Comparison of ENCODE assay signal across 9 cellular contexts in genomic region chr4:87270144-87270543, GRCh38. TPM values are rescaled to one million over a fixed set of nuclear protein-coding genes. Genes with fewer than 3 reads are reported as not detected.
DNase-seq lines count a peak whose midpoint lies in the region; ATAC-seq, FAIRE-seq and TF ChIP-seq lines count a peak whose summit lies in the region.
"Had no signal": no experiment of that assay in that cellular context is flagged by ENCODE, and none has a peak within 500 bp of the region (broad histone marks: within the 10 kb centered on the region; RNA-seq: fewer than 3 reads in every experiment).

No MANE protein-coding gene starts in this region.

- intact Hi-C loops in activated CD4-positive, alpha-beta memory T cell treated with anti-CD3 and anti-CD28 coated beads for 36 hours (cut with micrococcal nuclease), result loop anchor here (2.0 kb wide), 1 partner anchor 195 kb away; no protein-coding TSS in a partner anchor

- H3K36me3 ChIP-seq in astrocyte (ENCODE audit: insufficient read depth, low read length), result no peaks in the 10 kb centered on the region
- no peaks in the 10 kb centered on the region for H3K36me3 ChIP-seq in effector memory CD4-positive, alpha-beta T cell (ENCODE audit: control insufficient read depth, insufficient read depth, low read length)

- no peak overlapping the region for H3K27ac ChIP-seq in astrocyte (ENCODE audit: low read depth, low read length)
- no peak overlapping the region for H3K27ac ChIP-seq in effector memory CD4-positive, alpha-beta T cell (ENCODE audit: insufficient read depth, low read length, poor library complexity, severe bottlenecking)

- no peak overlapping the region for H3K4me3 Mint-ChIP-seq in astrocyte (ENCODE audit: unreplicated experiment)
- H3K4me3 Mint-ChIP-seq in stimulated activated effector memory CD8-positive, alpha-beta T cell treated with anti-CD3 and anti-CD28 coated beads, Interleukin-12 subunit alpha, Interleukin-12 subunit beta, amount 100 ng/mL, for 72 hours, result no peak overlapping the region
- no peak overlapping the region for H3K4me3 Mint-ChIP-seq in activated CD4-positive, alpha-beta memory T cell treated with anti-CD3 and anti-CD28 coated beads for 36 hours

- H3K4me1 Mint-ChIP-seq in astrocyte (ENCODE audit: low read depth, unreplicated experiment), result no peaks in the 10 kb centered on the region
- no peaks in the 10 kb centered on the region for H3K4me1 Mint-ChIP-seq in stimulated activated effector memory CD8-positive, alpha-beta T cell treated with anti-CD3 and anti-CD28 coated beads, Interleukin-12 subunit alpha, Interleukin-12 subunit beta, amount 100 ng/mL, for 72 hours
- H3K4me1 Mint-ChIP-seq in activated CD4-positive, alpha-beta memory T cell treated with anti-CD3 and anti-CD28 coated beads for 36 hours (ENCODE audit: low read depth), result no peaks in the 10 kb centered on the region

- no peak overlapping the region for H3K4me3 ChIP-seq in astrocyte (ENCODE audit: insufficient read depth, low read depth, low read length)
- no peak overlapping the region for H3K4me3 ChIP-seq in effector memory CD4-positive, alpha-beta T cell (ENCODE audit: insufficient read depth, low read depth, low read length, poor library complexity, severe bottlenecking)

- no peak overlapping the region for H2AFZ ChIP-seq in astrocyte (ENCODE audit: low read depth, low read length)

- H3K9ac ChIP-seq in astrocyte (ENCODE audit: low read length), result no peak overlapping the region

- no peaks in the 10 kb centered on the region for H3K79me2 ChIP-seq in astrocyte (ENCODE audit: insufficient read depth, low read length)

- peaks cover 7% of the 10 kb centered on the region for H3K27me3 Mint-ChIP-seq in astrocyte (ENCODE audit: low read depth, unreplicated experiment)
- peaks cover 6% of the 10 kb centered on the region for H3K27me3 Mint-ChIP-seq in activated CD4-positive, alpha-beta memory T cell treated with anti-CD3 and anti-CD28 coated beads for 36 hours

- H3K36me3 Mint-ChIP-seq in astrocyte (ENCODE audit: low read depth, unreplicated experiment), result no peaks in the 10 kb centered on the region
- H3K36me3 Mint-ChIP-seq in stimulated activated effector memory CD8-positive, alpha-beta T cell treated with anti-CD3 and anti-CD28 coated beads, Interleukin-12 subunit alpha, Interleukin-12 subunit beta, amount 100 ng/mL, for 72 hours, result no peaks in the 10 kb centered on the region
- H3K36me3 Mint-ChIP-seq in activated CD4-positive, alpha-beta memory T cell treated with anti-CD3 and anti-CD28 coated beads for 36 hours, result no peaks in the 10 kb centered on the region

- no peaks in the 10 kb centered on the region for H3K4me1 ChIP-seq in astrocyte (ENCODE audit: insufficient read depth, low read length)
- no peaks in the 10 kb centered on the region for H3K4me1 ChIP-seq in effector memory CD4-positive, alpha-beta T cell (ENCODE audit: control insufficient read depth, insufficient read depth, low read length, poor library complexity, severe bottlenecking)
- H3K4me1 ChIP-seq: Caco-2 had no signal

- ATAC-seq in left lobe of liver, result peak; percentile 97
- no peak for ATAC-seq in stimulated activated effector memory CD8-positive, alpha-beta T cell treated with anti-CD3 and anti-CD28 coated beads, Interleukin-12 subunit alpha, Interleukin-12 subunit beta, amount 100 ng/mL, for 72 hours

- peak; percentile 51 for DNase-seq in NCI-H510A treated with DMSO at 0.1 percent for 48 hours (lab: John Stamatoyannopoulos, UW)
- no peak for DNase-seq in NCI-H510A (lab: John Stamatoyannopoulos, UW)
- DNase-seq in NCI-H1092 treated with DMSO at 0.1 percent for 48 hours (lab: John Stamatoyannopoulos, UW), result peak; percentile 46
- peak; percentile 23 for DNase-seq in astrocyte (ENCODE audit: low read depth)
- DNase-seq in left lobe of liver (ENCODE audit: low spot score), result no peak
- DNase-seq in stimulated activated effector memory CD8-positive, alpha-beta T cell treated with anti-CD3 and anti-CD28 coated beads, Interleukin-12 subunit alpha, Interleukin-12 subunit beta, amount 100 ng/mL, for 72 hours (ENCODE audit: low spot score in 2 of 2), result no peak
- DNase-seq in activated CD4-positive, alpha-beta memory T cell treated with anti-CD3 and anti-CD28 coated beads for 36 hours, result no peak
- no peak for DNase-seq in effector memory CD4-positive, alpha-beta T cell

- peak; percentile 53 for TF ChIP-seq CTCF in astrocyte (IDR thresholded peaks at IDR 0.05; ENCODE audit: insufficient read depth, low read depth, low read length)

- H3K27ac Mint-ChIP-seq in astrocyte (ENCODE audit: unreplicated experiment), result no peak overlapping the region
- no peak overlapping the region for H3K27ac Mint-ChIP-seq in stimulated activated effector memory CD8-positive, alpha-beta T cell treated with anti-CD3 and anti-CD28 coated beads, Interleukin-12 subunit alpha, Interleukin-12 subunit beta, amount 100 ng/mL, for 72 hours
- no peak overlapping the region for H3K27ac Mint-ChIP-seq in activated CD4-positive, alpha-beta memory T cell treated with anti-CD3 and anti-CD28 coated beads for 36 hours

- FAIRE-seq in astrocyte (lab: Jason Lieb, UNC), result peak; percentile 26

- CTCF ChIA-PET in activated CD4-positive, alpha-beta memory T cell treated with anti-CD3 and anti-CD28 coated beads for 36 hours (lab: Charles Lee), result no interaction called here

- peaks cover 2% of the 10 kb centered on the region for H3K27me3 ChIP-seq in astrocyte (ENCODE audit: insufficient read depth, low read length)
- H3K27me3 ChIP-seq in effector memory CD4-positive, alpha-beta T cell (replicated peaks; ENCODE audit: control insufficient read depth, insufficient read depth, low read length, poor library complexity, severe bottlenecking), result no peaks in the 10 kb centered on the region

- POLR2A ChIA-PET in activated CD4-positive, alpha-beta memory T cell treated with anti-CD3 and anti-CD28 coated beads for 36 hours (lab: Charles Lee), result no interaction called here

- no peaks in the 10 kb centered on the region for H4K20me1 ChIP-seq in astrocyte (ENCODE audit: insufficient read depth, low read length)

- H3K4me2 ChIP-seq in astrocyte (ENCODE audit: low read length), result no peak overlapping the region

- H3K9me3 ChIP-seq in astrocyte (ENCODE audit: insufficient read depth, low read depth, low read length), result no peaks in the 10 kb centered on the region
- H3K9me3 ChIP-seq in effector memory CD4-positive, alpha-beta T cell (ENCODE audit: control insufficient read depth, low read length), result no peaks in the 10 kb centered on the region
- H3K9me3 ChIP-seq: Caco-2 had no signal

- no peaks in the 10 kb centered on the region for H3K9me3 Mint-ChIP-seq in astrocyte (ENCODE audit: unreplicated experiment)
- H3K9me3 Mint-ChIP-seq in stimulated activated effector memory CD8-positive, alpha-beta T cell treated with anti-CD3 and anti-CD28 coated beads, Interleukin-12 subunit alpha, Interleukin-12 subunit beta, amount 100 ng/mL, for 72 hours, result no peaks in the 10 kb centered on the region
- H3K9me3 Mint-ChIP-seq in activated CD4-positive, alpha-beta memory T cell treated with anti-CD3 and anti-CD28 coated beads for 36 hours, result no peaks in the 10 kb centered on the region

RNA-seq across cellular contexts. Expression of gene KLHL8, which starts 49.7 kb away (rescaled TPM):
- total RNA-seq in astrocyte, result 11.8 and 12.4 TPM in 2 replicates
- total RNA-seq in left lobe of liver, result 8.4 TPM
- total RNA-seq in activated CD4-positive, alpha-beta memory T cell treated with anti-CD3 and anti-CD28 coated beads for 36 hours, result 10 to 100 TPM; 10.2 to 11.0 TPM

RNA-seq across cellular contexts. Expression of gene HSD17B13, which starts 52.5 kb away (rescaled TPM):
- total RNA-seq in astrocyte, result 0.09 TPM in 1 of 2 replicates, not detected in the other
- 77.7 TPM for total RNA-seq in left lobe of liver
- under 1 TPM in 1 of 2 experiments, not detected in 1; 0.12 TPM for total RNA-seq in activated CD4-positive, alpha-beta memory T cell treated with anti-CD3 and anti-CD28 coated beads for 36 hours

Comparison
In these comparisons a context has a peak if more than half of its experiments do, and no peak if none do; other contexts are left out.
1. DNase-seq: peak in NCI-H510A treated with DMSO at 0.1 percent for 48 hours (single experiment), NCI-H1092 treated with DMSO at 0.1 percent for 48 hours (single experiment) and astrocyte (single experiment); none in NCI-H510A (single experiment), left lobe of liver (single experiment), stimulated activated effector memory CD8-positive, alpha-beta T cell treated with anti-CD3 and anti-CD28 coated beads, Interleukin-12 subunit alpha, Interleukin-12 subunit beta, amount 100 ng/mL, for 72 hours (0 of 2), activated CD4-positive, alpha-beta memory T cell treated with anti-CD3 and anti-CD28 coated beads for 36 hours (single experiment) and effector memory CD4-positive, alpha-beta T cell (0 of 3).
2. RNA of gene HSD17B13, which starts 52.5 kb away (total RNA-seq): 77.7 TPM in left lobe of liver (single experiment); 0.12 TPM in activated CD4-positive, alpha-beta memory T cell treated with anti-CD3 and anti-CD28 coated beads for 36 hours and 0.09 TPM in astrocyte; every median in the first group is over 10 times any median in the second.